Comparison of ENCODE assay signal across 8 cellular contexts in genomic region chr2:112784199-112785189, GRCh38. TPM values are rescaled to one million over a fixed set of nuclear protein-coding genes. Genes with fewer than 3 reads are reported as not detected.
DNase-seq lines count a peak whose midpoint lies in the region; ATAC-seq and TF ChIP-seq lines count a peak whose summit lies in the region.
"Had no signal": no experiment of that assay in that cellular context is flagged by ENCODE, and none has a peak within 500 bp of the region (broad histone marks: within the 10 kb centered on the region; RNA-seq: fewer than 3 reads in every experiment).

Gene IL1A, minus strand, starts transcription at chr2:112784493. Its CDS starts 723 bp downstream, at chr2:112783770.

- TF ChIP-seq CTCF in epithelial cell of esophagus (IDR thresholded peaks at IDR 0.05; ENCODE audit: insufficient read depth, low read depth, low read length, missing control alignments) (no peak), retinal pigment epithelial cell (conservative IDR thresholded peaks at IDR 0.05; ENCODE audit: low read depth, low read length) (no peak), GM13976 (IDR thresholded peaks at IDR 0.05; ENCODE audit: borderline replicate concordance, control extremely low read depth, extremely low read depth, insufficient read depth, missing control alignments) (no peak)

- H3K9me3 ChIP-seq in NT2/D1 (ENCODE audit: insufficient read depth, low read length) = no peaks in the 10 kb centered on the region

- no peaks in the 10 kb centered on the region for H3K27me3 ChIP-seq in NT2/D1 (ENCODE audit: insufficient read depth, insufficient read length)

- no peak within 1 kb of the TSS for H3K9ac ChIP-seq in NT2/D1 (ENCODE audit: insufficient read length, low read depth)

- H3K4me1 ChIP-seq in NT2/D1 (ENCODE audit: insufficient read depth, insufficient read length) = peaks cover 2% of the 10 kb centered on the region

- in situ Hi-C loops in GM13976 (cut with MboI; ENCODE audit: low sequenced_read_pairs, unreplicated experiment) = no loop called here

- ATAC-seq in GM18498 (IDR thresholded peaks at IDR 0.05; ENCODE audit: unreplicated experiment) = no peak

- H3K36me3 ChIP-seq in NT2/D1 (ENCODE audit: insufficient read depth, insufficient read length, low read length) = no peaks in the 10 kb centered on the region

- no peak within 1 kb of the TSS for H3K4me3 ChIP-seq in NT2/D1 (ENCODE audit: insufficient read length, low read depth)
- peak within 1 kb of the TSS; percentile 80 for H3K4me3 ChIP-seq in epithelial cell of esophagus (ENCODE audit: low read length)
- peak within 1 kb of the TSS; percentile 24 for H3K4me3 ChIP-seq in retinal pigment epithelial cell (ENCODE audit: low read length)
- H3K4me3 ChIP-seq: SK-N-MC had no signal

- peak; percentile 54 for DNase-seq in H4 (ENCODE audit: low spot score)
- DNase-seq in NT2/D1 (ENCODE audit: low read depth, low spot score) = peak; percentile 57
- DNase-seq in epithelial cell of esophagus (ENCODE audit: low read depth) = peak; percentile 95
- DNase-seq in retinal pigment epithelial cell (ENCODE audit: low read depth) = peak; percentile 43
- DNase-seq in GM13976 (ENCODE audit: low spot score) = no peak
- DNase-seq in GDM1 (lab: John Stamatoyannopoulos, UW) = no peak

RNA-seq across cellular contexts. Expression of gene IL1A, which starts in this region (rescaled TPM):
- 0.06 TPM in 1 of 2 replicates, not detected in the other for total RNA-seq in H4 (2014; rRNA removed; shearing (Covaris generic))

Comparison
In these comparisons a context has a peak if more than half of its experiments do, and no peak if none do; other contexts are left out.
1. Peak in DNase-seq in H4; RNA of the gene not detected or under 1 TPM.
2. DNase-seq: peak in NT2/D1 (single experiment), epithelial cell of esophagus (single experiment) and retinal pigment epithelial cell (single experiment); none in GM13976 (single experiment) and GDM1 (single experiment).